30 cellular contexts compared by ENCODE assay signal in the genomic region with DNA sequence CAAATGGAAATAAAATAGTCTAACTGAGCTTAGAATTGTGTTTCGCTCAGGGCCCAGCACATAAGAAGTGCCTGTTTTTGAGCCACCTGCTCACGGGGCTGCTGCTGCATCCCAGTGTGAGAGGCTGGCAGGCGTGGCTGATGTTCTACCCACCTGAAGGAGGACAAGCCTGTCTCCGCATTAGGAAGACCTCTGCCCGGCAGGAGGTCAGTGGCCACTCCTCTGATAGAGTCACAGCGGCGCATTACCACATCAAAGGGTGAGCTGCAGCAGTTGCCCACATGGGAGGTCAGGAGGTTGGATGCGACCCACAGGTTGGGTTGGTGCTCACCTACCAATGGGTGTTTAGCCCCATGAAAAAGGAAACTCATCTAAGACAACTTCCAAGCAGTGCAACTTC. TPM values are rescaled to one million over a fixed set of nuclear protein-coding genes. Genes with fewer than 3 reads are reported as not detected.
"Had no signal": no experiment of that assay in that cellular context is flagged by ENCODE, and none has a peak within 500 bp of the region (broad histone marks: within the 10 kb centered on the region; RNA-seq: fewer than 3 reads in every experiment).

No MANE protein-coding gene starts in this region.

- H3K9ac ChIP-seq: parathyroid adenoma had no signal

- H3K27ac ChIP-seq: breast epithelium, coronary artery, esophagus squamous epithelium, gastrocnemius medialis, lower lobe of right lung, parathyroid adenoma, skin epidermis, testis, vagina had no signal

- H3K27me3 ChIP-seq: right lobe of liver, testis, vagina had no signal

- H3K4me3 ChIP-seq: breast epithelium, coronary artery, esophagus squamous epithelium, gastrocnemius medialis, lower lobe of right lung, right lobe of liver, skin epidermis, testis, vagina had no signal

- H3K4me1 ChIP-seq: breast epithelium had no signal

- H3K9me3 ChIP-seq: breast epithelium, esophagus squamous epithelium, gastrocnemius medialis, lower lobe of right lung, right lobe of liver, testis, vagina had no signal

- H3K36me3 Mint-ChIP-seq: activated naive CD8-positive, alpha-beta T cell treated with anti-CD3 and anti-CD28 coated beads for 36 hours; immature natural killer cell; natural killer cell; stimulated activated naive B cell treated with anti-CD40 and anti-IgM and Interleukin-4, amounts not matched to agents 10 μg/mL and 1 μg/mL and 100 μg/mL, for 72 hours; T-cell; type B pancreatic cell had no signal

- H3K4me3 Mint-ChIP-seq: activated CD4-positive, alpha-beta T cell treated with anti-CD3 and anti-CD28 coated beads for 36 hours; activated naive CD8-positive, alpha-beta T cell treated with anti-CD3 and anti-CD28 coated beads for 36 hours; activated T-cell treated with anti-CD3 and anti-CD28 coated beads, Interleukin-2, amount 50 U/mL, for 4 hours; immature natural killer cell; natural killer cell; stimulated activated naive B cell treated with anti-CD40 and anti-IgM and Interleukin-4, amounts not matched to agents 10 μg/mL and 1 μg/mL and 100 μg/mL, for 72 hours; T-cell; type B pancreatic cell had no signal

- H3K4me1 Mint-ChIP-seq: activated CD4-positive, alpha-beta T cell treated with anti-CD3 and anti-CD28 coated beads for 36 hours; activated naive CD8-positive, alpha-beta T cell treated with anti-CD3 and anti-CD28 coated beads for 36 hours; immature natural killer cell; natural killer cell; T-cell had no signal

- H3K27ac Mint-ChIP-seq: activated CD4-positive, alpha-beta T cell treated with anti-CD3 and anti-CD28 coated beads for 36 hours; activated naive CD8-positive, alpha-beta T cell treated with anti-CD3 and anti-CD28 coated beads for 36 hours; activated T-helper 2 cell treated with anti-CD3 and anti-CD28 coated beads, Interferon-gamma antibody, Interleukin-2, Interleukin-4, amounts not matched to agents 10 μg/mL and 5 μg/mL and 100 μg/mL, durations not matched to agents 14 hours and 24 hours and 36 hours; immature natural killer cell; natural killer cell; stimulated activated naive B cell treated with anti-CD40 and anti-IgM and Interleukin-4, amounts not matched to agents 10 μg/mL and 1 μg/mL and 100 μg/mL, for 72 hours; T-cell; type B pancreatic cell had no signal

- H3K36me3 ChIP-seq: breast epithelium, esophagus squamous epithelium, gastrocnemius medialis, lower lobe of right lung, right lobe of liver, vagina had no signal

- DNase-seq: activated CD4-positive, alpha-beta T cell treated with anti-CD3 and anti-CD28 coated beads for 36 hours; activated CD4-positive, alpha-beta T cell treated with anti-CD3 and anti-CD28 coated beads, Interleukin-2, amount 50 U/mL, for 48 hours; activated CD8-positive, alpha-beta memory T cell treated with anti-CD3 and anti-CD28 coated beads, Interleukin-2, amount 50 U/mL, for 48 hours; activated naive CD4-positive, alpha-beta T cell; activated naive CD8-positive, alpha-beta T cell treated with anti-CD3 and anti-CD28 coated beads for 36 hours; activated T-cell treated with anti-CD3 and anti-CD28 coated beads, Interleukin-2, amount 50 U/mL, for 4 hours; esophagus squamous epithelium; gastrocnemius medialis; head of caudate nucleus; immature natural killer cell; lower lobe of right lung; natural killer cell; right lobe of liver; stimulated activated CD4-positive, alpha-beta T cell treated with anti-CD3 and anti-CD28 coated beads, Interleukin-2, amount 100 ng/mL, for 24 hours; stimulated activated CD8-positive, alpha-beta memory T cell treated with anti-CD3 and anti-CD28 coated beads, Interleukin-4, amount 100 ng/mL, for 48 hours; stimulated activated naive B cell treated with anti-CD40 and anti-IgM and Interleukin-4, amounts not matched to agents 10 μg/mL and 1 μg/mL and 100 μg/mL, for 72 hours; T-cell; T-helper 9 cell; testis had no signal

- ATAC-seq: activated CD4-positive, alpha-beta T cell treated with anti-CD3 and anti-CD28 coated beads for 36 hours; activated T-cell treated with anti-CD3 and anti-CD28 coated beads, Interleukin-2, amount 50 U/mL, for 4 hours; gastrocnemius medialis; natural killer cell; stimulated activated naive B cell treated with anti-CD40 and anti-IgM and Interleukin-4, amounts not matched to agents 10 μg/mL and 1 μg/mL and 100 μg/mL, for 72 hours; T-cell had no signal

RNA-seq across cellular contexts. Expression of a gene that starts 3.7 kb away (rescaled TPM):
- total RNA-seq: activated CD4-positive, alpha-beta T cell treated with anti-CD3 and anti-CD28 coated beads for 36 hours; activated CD8-positive, alpha-beta memory T cell treated with anti-CD3 and anti-CD28 coated beads for 36 hours; activated naive CD8-positive, alpha-beta T cell treated with anti-CD3 and anti-CD28 coated beads for 36 hours; activated T-cell treated with anti-CD3 and anti-CD28 coated beads, Interleukin-2, amount 50 U/mL, for 4 hours; activated T-helper 2 cell treated with anti-CD3 and anti-CD28 coated beads, Interferon-gamma antibody, Interleukin-2, Interleukin-4, amounts not matched to agents 10 μg/mL and 5 μg/mL and 100 μg/mL, durations not matched to agents 14 hours and 24 hours and 36 hours; esophagus squamous epithelium; kidney epithelial cell; left lobe of liver; lower lobe of right lung; natural killer cell; pulmonary artery endothelial cell; right lobe of liver; T-cell had no signal
- polyA plus RNA-seq: immature natural killer cell had no signal

RNA-seq across cellular contexts. Expression of a gene that starts 19.6 kb away (rescaled TPM):
- total RNA-seq: activated CD4-positive, alpha-beta T cell treated with anti-CD3 and anti-CD28 coated beads for 36 hours; activated CD8-positive, alpha-beta memory T cell treated with anti-CD3 and anti-CD28 coated beads for 36 hours; activated naive CD8-positive, alpha-beta T cell treated with anti-CD3 and anti-CD28 coated beads for 36 hours; activated T-helper 2 cell treated with anti-CD3 and anti-CD28 coated beads, Interferon-gamma antibody, Interleukin-2, Interleukin-4, amounts not matched to agents 10 μg/mL and 5 μg/mL and 100 μg/mL, durations not matched to agents 14 hours and 24 hours and 36 hours; esophagus squamous epithelium; lower lobe of right lung; natural killer cell; pulmonary artery endothelial cell; right lobe of liver; vagina had no signal
- polyA plus RNA-seq: immature natural killer cell had no signal

RNA-seq across cellular contexts. Expression of a gene that starts 30.5 kb away (rescaled TPM):
- total RNA-seq: activated CD4-positive, alpha-beta T cell treated with anti-CD3 and anti-CD28 coated beads for 36 hours had no signal
